19 cellular contexts compared by ENCODE assay signal in genomic region chr19:2813235-2814160, GRCh38. TPM values are rescaled to one million over a fixed set of nuclear protein-coding genes. Genes with fewer than 3 reads are reported as not detected.
"Had no signal": no experiment of that assay in that cellular context is flagged by ENCODE, and none has a peak within 500 bp of the region (broad histone marks: within the 10 kb centered on the region; RNA-seq: fewer than 3 reads in every experiment).

No MANE protein-coding gene starts in this region.

- ATAC-seq: activated naive CD8-positive, alpha-beta T cell treated with anti-CD3 and anti-CD28 coated beads, Interleukin-2, amount 50 U/mL, for 24 hours; lower lobe of right lung; naive thymus-derived CD4-positive, alpha-beta T cell; right lobe of liver had no signal

- H3K79me2 ChIP-seq: hepatocyte had no signal

- H3K4me1 ChIP-seq: ascending aorta, lower lobe of right lung, spleen had no signal

- H3K4me2 ChIP-seq: hepatocyte had no signal

- H3K27me3 ChIP-seq: ascending aorta, hepatocyte, right lobe of liver, spleen, transverse colon had no signal

- H3K27ac ChIP-seq: ascending aorta, coronary artery, epithelial cell of prostate, hepatocyte, lower lobe of right lung, prostate gland, spleen had no signal

- H3K4me3 ChIP-seq: ascending aorta, coronary artery, hepatocyte, lower lobe of right lung, prostate gland, right lobe of liver, spleen had no signal

- H3K9me3 ChIP-seq: ascending aorta, lower lobe of right lung, prostate gland, right lobe of liver, spleen, transverse colon had no signal

- DNase-seq: activated B cell treated with CpG ODN at 0.5 μM for 24 hours; activated CD4-positive, alpha-beta T cell treated with anti-CD3 and anti-CD28 coated beads, Interleukin-2, amount 10 ng/mL, durations not matched to agents 24 days and 14 days; activated CD8-positive, alpha-beta memory T cell treated with anti-CD3 and anti-CD28 coated beads for 24 hours; activated naive CD4-positive, alpha-beta T cell treated with Interleukin-2 at 50 U/mL for 16 hours; activated naive CD8-positive, alpha-beta T cell treated with anti-CD3 and anti-CD28 coated beads, Interleukin-2, amount 50 U/mL, for 24 hours; effector CD4-positive, alpha-beta T cell; lower lobe of right lung; naive thymus-derived CD4-positive, alpha-beta T cell; right lobe of liver; spleen; stimulated activated CD4-positive, alpha-beta T cell treated with anti-CD3 and anti-CD28 coated beads, Interleukin-2, amount 100 ng/mL, for 24 hours; stimulated activated naive CD4-positive, alpha-beta T cell; transverse colon had no signal

- H2AFZ ChIP-seq: hepatocyte had no signal

RNA-seq across cellular contexts. Expression of gene ZNF556, which starts 53.6 kb away (rescaled TPM):
- total RNA-seq: activated B cell treated with CpG ODN at 0.5 μM for 24 hours; activated CD4-positive, alpha-beta T cell treated with anti-CD3 and anti-CD28 coated beads, Interleukin-2, amount 10 ng/mL, durations not matched to agents 24 days and 14 days; ascending aorta; lower lobe of right lung; mononuclear cell; naive thymus-derived CD4-positive, alpha-beta T cell; right lobe of liver; transverse colon had no signal
- polyA plus RNA-seq: hepatocyte; naive thymus-derived CD4-positive, alpha-beta T cell had no signal
